Comparison of ENCODE assay signal across 11 cellular contexts in the genomic region with DNA sequence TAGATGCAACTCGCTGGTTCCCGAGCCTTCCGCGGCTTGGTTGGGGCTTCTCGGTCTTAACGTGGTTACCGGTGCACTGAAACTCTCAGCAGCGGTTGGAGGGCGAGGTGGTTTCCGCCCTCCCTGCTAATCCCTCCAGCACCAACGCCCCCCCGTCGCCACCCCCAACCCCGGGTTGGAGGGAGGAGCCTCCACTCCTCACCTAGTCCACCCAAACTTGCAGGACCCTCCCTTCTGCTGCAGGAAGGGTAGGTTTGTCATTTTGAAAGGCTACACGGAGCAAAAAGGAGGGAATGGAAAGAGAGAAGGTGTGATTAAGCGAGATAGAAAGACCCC.
DNase-seq lines count a peak whose midpoint lies in the region; ATAC-seq and TF ChIP-seq lines count a peak whose summit lies in the region.
"Had no signal": no experiment of that assay in that cellular context is flagged by ENCODE, and none has a peak within 500 bp of the region (broad histone marks: within the 10 kb centered on the region; RNA-seq: fewer than 3 reads in every experiment).

No MANE protein-coding gene starts in this region.

- H3K36me3 ChIP-seq in WERI-Rb-1, result no peaks in the 10 kb centered on the region
- no peaks in the 10 kb centered on the region for H3K36me3 ChIP-seq in CD8-positive, alpha-beta memory T cell (ENCODE audit: insufficient read depth, low read length)
- H3K36me3 ChIP-seq: sigmoid colon had no signal

- no peak overlapping the region for H3K27ac ChIP-seq in WERI-Rb-1
- no peak overlapping the region for H3K27ac ChIP-seq in CD8-positive, alpha-beta memory T cell (ENCODE audit: low read depth, low read length)
- H3K27ac ChIP-seq: PC-9, sigmoid colon had no signal

- DNase-seq in GM10248 (ENCODE audit: extremely low spot score) (peak; percentile 9), NCI-H1436 treated with DMSO at 0.1 percent for 48 hours (lab: John Stamatoyannopoulos, UW) (peak; percentile 69), WERI-Rb-1 (peak; percentile 75), osteocyte (ENCODE audit: extremely low spot score, unreplicated experiment) (no peak)
- no peak for DNase-seq in CD8-positive, alpha-beta memory T cell
- DNase-seq: PC-9, sigmoid colon, T1000 had no signal

- peak overlapping the region; percentile 70 for H3K4me3 ChIP-seq in WERI-Rb-1 (ENCODE audit: low read depth, low read length)
- H3K4me3 ChIP-seq in CD8-positive, alpha-beta memory T cell (ENCODE audit: low read length), result no peak overlapping the region
- H3K4me3 ChIP-seq: PC-9 had no signal

- peak overlapping the region; percentile 18 for H3K4me3 Mint-ChIP-seq in osteocyte (ENCODE audit: unreplicated experiment)
- peak overlapping the region in 1 of 7 donors; percentile 14 for H3K4me3 Mint-ChIP-seq in CD8-positive, alpha-beta memory T cell
- H3K4me3 Mint-ChIP-seq: activated naive CD4-positive, alpha-beta T cell treated with anti-CD3 and anti-CD28 coated beads, Interleukin-2, amount 50 U/mL, for 24 hours had no signal

- H3K4me1 ChIP-seq in CD8-positive, alpha-beta memory T cell (ENCODE audit: insufficient read depth, low read length), result no peaks in the 10 kb centered on the region

- ATAC-seq in GM18498 (IDR thresholded peaks at IDR 0.05; ENCODE audit: unreplicated experiment) (no peak), HG02885 (IDR thresholded peaks at IDR 0.05; ENCODE audit: poor library complexity, unreplicated experiment) (no peak)

- H3K27me3 ChIP-seq in WERI-Rb-1 (ENCODE audit: insufficient read depth, low read depth, severe bottlenecking), result peaks cover 16% of the 10 kb centered on the region
- peaks cover 12% of the 10 kb centered on the region for H3K27me3 ChIP-seq in CD8-positive, alpha-beta memory T cell (ENCODE audit: insufficient read depth, low read length, poor library complexity, severe bottlenecking)

- peaks cover 10% of the 10 kb centered on the region for H3K4me1 Mint-ChIP-seq in osteocyte (ENCODE audit: unreplicated experiment)
- peaks cover 0 to 9% (median 0%) of the 10 kb centered on the region in 3 donors for H3K4me1 Mint-ChIP-seq in CD8-positive, alpha-beta memory T cell
- H3K4me1 Mint-ChIP-seq: activated naive CD4-positive, alpha-beta T cell treated with anti-CD3 and anti-CD28 coated beads, Interleukin-2, amount 50 U/mL, for 24 hours had no signal

- H3K36me3 Mint-ChIP-seq in osteocyte (ENCODE audit: unreplicated experiment), result no peaks in the 10 kb centered on the region
- H3K36me3 Mint-ChIP-seq in CD8-positive, alpha-beta memory T cell, result no peaks in the 10 kb centered on the region
- H3K36me3 Mint-ChIP-seq: activated naive CD4-positive, alpha-beta T cell treated with anti-CD3 and anti-CD28 coated beads, Interleukin-2, amount 50 U/mL, for 24 hours had no signal

- no peak overlapping the region for H3K27ac Mint-ChIP-seq in osteocyte (ENCODE audit: unreplicated experiment)
- H3K27ac Mint-ChIP-seq in CD8-positive, alpha-beta memory T cell, result no peak overlapping the region
- H3K27ac Mint-ChIP-seq: activated naive CD4-positive, alpha-beta T cell treated with anti-CD3 and anti-CD28 coated beads, Interleukin-2, amount 50 U/mL, for 24 hours had no signal

- no peaks in the 10 kb centered on the region for H3K9me3 Mint-ChIP-seq in osteocyte (ENCODE audit: unreplicated experiment)
- H3K9me3 Mint-ChIP-seq in CD8-positive, alpha-beta memory T cell, result peaks cover 0 to 3% (median 0%) of the 10 kb centered on the region in 5 donors
- H3K9me3 Mint-ChIP-seq: activated naive CD4-positive, alpha-beta T cell treated with anti-CD3 and anti-CD28 coated beads, Interleukin-2, amount 50 U/mL, for 24 hours had no signal

- POLR2A ChIA-PET in GM10248 (lab: Yijun Ruan, JAX), result no interaction called here
- POLR2A ChIA-PET in CD8-positive, alpha-beta memory T cell (lab: Charles Lee), result no interaction called here

- TF ChIP-seq CTCF in GM10248 (IDR thresholded peaks at IDR 0.05; ENCODE audit: control extremely low read depth, extremely low read depth, low read depth, missing control alignments) (no peak), WERI-Rb-1 (IDR thresholded peaks at IDR 0.05; ENCODE audit: low read depth, low read length) (no peak), osteocyte (IDR thresholded peaks at IDR 0.05) (no peak)

- no peaks in the 10 kb centered on the region for H3K9me3 ChIP-seq in WERI-Rb-1 (ENCODE audit: severe bottlenecking)
- H3K9me3 ChIP-seq in CD8-positive, alpha-beta memory T cell (ENCODE audit: low read length), result no peaks in the 10 kb centered on the region
- H3K9me3 ChIP-seq: sigmoid colon had no signal

- CTCF ChIA-PET in GM10248 (lab: Yijun Ruan, JAX), result no interaction called here
- CTCF ChIA-PET in CD8-positive, alpha-beta memory T cell (lab: Charles Lee), result no interaction called here

- peaks cover 83% of the 10 kb centered on the region for H3K27me3 Mint-ChIP-seq in osteocyte (ENCODE audit: unreplicated experiment)
- peaks cover 38 to 62% of the 10 kb centered on the region in 2 donors for H3K27me3 Mint-ChIP-seq in CD8-positive, alpha-beta memory T cell

Comparison
In these comparisons a context has a peak if more than half of its experiments do, and no peak if none do; other contexts are left out.
1. DNase-seq: peak in GM10248 (single experiment), NCI-H1436 treated with DMSO at 0.1 percent for 48 hours (single experiment) and WERI-Rb-1 (single experiment); none in osteocyte (single experiment) and CD8-positive, alpha-beta memory T cell (0 of 5).